ENCODE assay signal across 16 cellular contexts in the genomic region with DNA sequence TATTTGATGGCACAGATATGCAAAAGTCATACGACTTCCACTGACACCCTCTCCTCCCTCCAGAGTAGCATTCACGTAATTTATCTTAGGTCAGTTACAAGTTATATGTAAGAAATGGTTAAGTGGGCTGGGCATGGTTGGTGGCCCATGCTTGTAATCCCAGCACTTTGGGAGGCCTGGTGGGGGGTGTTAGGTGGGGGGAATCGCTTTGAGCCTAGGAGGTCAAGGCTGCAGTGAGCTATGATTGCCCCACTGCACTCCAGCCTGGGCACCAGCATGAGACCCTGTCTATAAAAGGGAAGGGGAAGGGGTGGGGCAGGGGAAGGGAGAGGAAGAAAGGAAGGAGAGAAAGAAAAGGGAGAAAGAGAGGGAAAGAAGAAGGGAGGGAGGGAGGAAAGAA.
"Had no signal": no experiment of that assay in that cellular context is flagged by ENCODE, and none has a peak within 500 bp of the region (broad histone marks: within the 10 kb centered on the region; RNA-seq: fewer than 3 reads in every experiment).

No MANE protein-coding gene starts in this region.

- H3K36me3 ChIP-seq: left lung, SJSA1, suprapubic skin had no signal

- H3K27ac ChIP-seq: hepatocyte, left lung, SJSA1, suprapubic skin had no signal

- H3K4me3 Mint-ChIP-seq: nephron, type B pancreatic cell had no signal

- DNase-seq: activated CD4-positive, CD25-positive, alpha-beta regulatory T cell treated with anti-CD3 and anti-CD28 coated beads, Interleukin-2, amount 50 U/mL, for 72 hours; activated effector memory CD4-positive, alpha-beta T cell treated with Interleukin-2 at 50 U/mL for 16 hours; activated naive CD4-positive, alpha-beta T cell treated with anti-CD3 and anti-CD28 coated beads, Interleukin-2, amount 50 U/mL, for 16 hours; mesenchymal stem cell; nucleus accumbens; posterior cingulate gyrus; stimulated activated CD4-positive, alpha-beta T cell treated with anti-CD3 and anti-CD28 coated beads, Interleukin-2, amount 100 ng/mL, for 48 hours; stimulated activated naive CD4-positive, alpha-beta T cell treated with Interleukin-2 at 50 U/mL for 16 hours; T-helper 9 cell had no signal

- H3K9me3 ChIP-seq: SJSA1, suprapubic skin had no signal

- H3K27ac Mint-ChIP-seq: nephron, type B pancreatic cell had no signal

- H3K79me2 ChIP-seq: hepatocyte had no signal

- H2AFZ ChIP-seq: hepatocyte had no signal

- H3K9me3 Mint-ChIP-seq: type B pancreatic cell had no signal

- H3K4me2 ChIP-seq: hepatocyte had no signal

- H3K27me3 ChIP-seq: hepatocyte, left lung, SJSA1, suprapubic skin had no signal

- H3K36me3 Mint-ChIP-seq: type B pancreatic cell had no signal

- H3K27me3 Mint-ChIP-seq: type B pancreatic cell had no signal

- ATAC-seq: esophagus mucosa had no signal

- H3K4me3 ChIP-seq: hepatocyte, left lung, SJSA1, suprapubic skin had no signal
